Comparison of ENCODE assay signal across 26 cellular contexts in genomic region chr6:124226396-124226795, GRCh38.
DNase-seq lines count a peak whose midpoint lies in the region; ATAC-seq, FAIRE-seq and TF ChIP-seq lines count a peak whose summit lies in the region.
"Had no signal": no experiment of that assay in that cellular context is flagged by ENCODE, and none has a peak within 500 bp of the region (broad histone marks: within the 10 kb centered on the region; RNA-seq: fewer than 3 reads in every experiment).

No MANE protein-coding gene starts in this region.

- FAIRE-seq in bronchial epithelial cell (lab: Jason Lieb, UNC): no peak

- TF ChIP-seq POLR2A in gastrocnemius medialis (IDR thresholded peaks at IDR 0.05): no peak

- H3K36me3 ChIP-seq in bronchial epithelial cell (ENCODE audit: control insufficient read depth, insufficient read depth, low read length): no peaks in the 10 kb centered on the region
- no peaks in the 10 kb centered on the region for H3K36me3 ChIP-seq in gastrocnemius medialis
- H3K36me3 ChIP-seq: neutrophil, thyroid gland had no signal

- no peaks in the 10 kb centered on the region for H3K9me3 ChIP-seq in gastrocnemius medialis
- H3K9me3 ChIP-seq: neutrophil, thyroid gland had no signal

- DNase-seq in LHCN-M2 (ENCODE audit: low read depth) (peak; percentile 83), bronchial epithelial cell (ENCODE audit: low read depth) (peak; percentile 25), glomerular visceral epithelial cell (ENCODE audit: extremely low spot score) (peak; percentile 28), skeletal muscle cell (ENCODE audit: low read depth) (peak; percentile 66), RKO (ENCODE audit: low spot score) (no peak), gastrocnemius medialis (no peak), NOMO-1 (lab: John Stamatoyannopoulos, UW; ENCODE audit: unreplicated experiment in 2 of 2) (no peak)
- DNase-seq: activated CD4-positive, alpha-beta T cell treated with anti-CD3 and anti-CD28 coated beads, Interleukin-2, amount 10 ng/mL, durations not matched to agents 7 days and 5 days; activated naive CD8-positive, alpha-beta T cell treated with anti-CD3 and anti-CD28 coated beads, Interleukin-2, amount 10 ng/mL, durations not matched to agents 7 days and 5 days; CD4-positive, alpha-beta T cell; GF-D8; immature natural killer cell; KBM-7; MV-4-11; NCI-H187; NCI-H748 treated with DMSO at 0.1 percent for 48 hours; OCI-M1; SIG-M5; thyroid gland had no signal

- TF ChIP-seq CTCF in bronchial epithelial cell (IDR thresholded peaks at IDR 0.05; ENCODE audit: insufficient read depth, low read length, severe bottlenecking) (no peak), gastrocnemius medialis (IDR thresholded peaks at IDR 0.05 in 4 of 5, conservative IDR thresholded peaks at IDR 0.05 in 1 of 5) (no peak)

- in situ Hi-C loops in gastrocnemius medialis (cut with MboI; ENCODE audit: low sequenced_read_pairs in 4 of 4): no loop called here

- H3K27me3 ChIP-seq in bronchial epithelial cell (ENCODE audit: control insufficient read depth, insufficient read depth, low read length): no peaks in the 10 kb centered on the region
- H3K27me3 ChIP-seq in gastrocnemius medialis: no peaks in the 10 kb centered on the region
- H3K27me3 ChIP-seq: neutrophil, thyroid gland had no signal

- H3K27ac ChIP-seq in gastrocnemius medialis: no peak overlapping the region
- H3K27ac ChIP-seq: neutrophil, thyroid gland had no signal

- no peak for ATAC-seq in gastrocnemius medialis
- no peak for ATAC-seq in HG02798 (IDR thresholded peaks at IDR 0.05; ENCODE audit: poor library complexity, unreplicated experiment)
- ATAC-seq: activated T-helper 17 cell treated with anti-CD3 and anti-CD28 coated beads, Interleukin-2, amount 50 U/mL, for 72 hours; esophagus mucosa; GM23338; sciatic nerve; stimulated activated memory B cell treated with anti-CD40 and anti-IgM and Interleukin-4, amounts not matched to agents 10 μg/mL and 1 μg/mL and 100 μg/mL, for 72 hours had no signal

- no peaks in the 10 kb centered on the region for H3K4me1 ChIP-seq in gastrocnemius medialis
- H3K4me1 ChIP-seq: thyroid gland had no signal

- H3K4me3 ChIP-seq in bronchial epithelial cell (ENCODE audit: low read depth, low read length): no peak overlapping the region
- no peak overlapping the region for H3K4me3 ChIP-seq in skeletal muscle cell (ENCODE audit: low read depth, low read length)
- H3K4me3 ChIP-seq in gastrocnemius medialis: no peak overlapping the region
- H3K4me3 ChIP-seq: GM23338, thyroid gland had no signal

- intact Hi-C loops in gastrocnemius medialis (cut with DNase I; ENCODE audit: low total_unique reads): no loop called here

Comparison
In these comparisons a context has a peak if more than half of its experiments do, and no peak if none do; other contexts are left out.
1. DNase-seq: peak in LHCN-M2 (single experiment), bronchial epithelial cell (single experiment), glomerular visceral epithelial cell (single experiment) and skeletal muscle cell (single experiment); none in RKO (single experiment), gastrocnemius medialis (0 of 2) and NOMO-1 (0 of 2).